1 cellular context compared by ENCODE assay signal in the genomic region with DNA sequence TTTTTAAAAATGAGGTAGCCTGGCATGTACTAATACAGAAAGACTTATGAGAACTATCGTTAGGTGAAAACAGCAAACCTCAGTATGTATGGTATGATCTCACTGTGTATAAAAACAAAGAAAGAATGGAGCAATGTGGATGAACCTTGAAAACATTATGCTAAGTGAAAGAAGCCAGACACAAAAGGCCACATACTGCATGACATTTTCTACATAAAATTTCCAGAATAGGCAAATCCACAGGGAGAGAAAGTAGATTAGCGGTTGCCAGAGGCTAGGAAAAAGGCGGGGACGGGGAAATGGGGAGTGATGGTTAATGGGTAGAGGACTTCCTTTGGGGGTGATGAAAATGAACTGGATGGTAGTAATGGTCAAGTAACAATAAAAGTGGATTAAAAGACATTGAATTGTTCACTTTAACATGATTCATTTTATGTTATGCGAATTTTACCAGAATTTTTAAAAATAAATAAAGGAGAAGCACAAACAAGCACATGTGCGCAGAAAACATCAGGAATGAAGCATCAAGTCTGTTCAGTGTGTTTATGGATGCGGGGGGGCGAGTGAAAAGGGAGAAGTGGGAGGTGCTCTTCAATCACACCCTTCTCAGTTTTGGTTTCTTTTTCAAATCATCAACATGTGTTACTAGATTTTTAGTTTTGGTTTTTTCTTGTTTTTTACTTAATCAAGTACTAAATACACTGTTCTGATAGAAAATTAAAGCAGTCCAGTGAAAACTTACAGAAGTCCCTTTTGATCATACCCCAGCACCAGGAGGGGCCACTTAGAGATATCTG.
A peak's percentile ranks its signal among the peaks of the same experiment; 100 is the strongest.
TF ChIP-seq lines count a peak whose summit lies in the region.

No MANE protein-coding gene starts in this region.

TF ChIP-seq in SK-N-SH, 30 proteins besides CTCF, POLR2A, EP300 and RAD21 (continued from another document):
- TF ChIP-seq, protein P1, sequence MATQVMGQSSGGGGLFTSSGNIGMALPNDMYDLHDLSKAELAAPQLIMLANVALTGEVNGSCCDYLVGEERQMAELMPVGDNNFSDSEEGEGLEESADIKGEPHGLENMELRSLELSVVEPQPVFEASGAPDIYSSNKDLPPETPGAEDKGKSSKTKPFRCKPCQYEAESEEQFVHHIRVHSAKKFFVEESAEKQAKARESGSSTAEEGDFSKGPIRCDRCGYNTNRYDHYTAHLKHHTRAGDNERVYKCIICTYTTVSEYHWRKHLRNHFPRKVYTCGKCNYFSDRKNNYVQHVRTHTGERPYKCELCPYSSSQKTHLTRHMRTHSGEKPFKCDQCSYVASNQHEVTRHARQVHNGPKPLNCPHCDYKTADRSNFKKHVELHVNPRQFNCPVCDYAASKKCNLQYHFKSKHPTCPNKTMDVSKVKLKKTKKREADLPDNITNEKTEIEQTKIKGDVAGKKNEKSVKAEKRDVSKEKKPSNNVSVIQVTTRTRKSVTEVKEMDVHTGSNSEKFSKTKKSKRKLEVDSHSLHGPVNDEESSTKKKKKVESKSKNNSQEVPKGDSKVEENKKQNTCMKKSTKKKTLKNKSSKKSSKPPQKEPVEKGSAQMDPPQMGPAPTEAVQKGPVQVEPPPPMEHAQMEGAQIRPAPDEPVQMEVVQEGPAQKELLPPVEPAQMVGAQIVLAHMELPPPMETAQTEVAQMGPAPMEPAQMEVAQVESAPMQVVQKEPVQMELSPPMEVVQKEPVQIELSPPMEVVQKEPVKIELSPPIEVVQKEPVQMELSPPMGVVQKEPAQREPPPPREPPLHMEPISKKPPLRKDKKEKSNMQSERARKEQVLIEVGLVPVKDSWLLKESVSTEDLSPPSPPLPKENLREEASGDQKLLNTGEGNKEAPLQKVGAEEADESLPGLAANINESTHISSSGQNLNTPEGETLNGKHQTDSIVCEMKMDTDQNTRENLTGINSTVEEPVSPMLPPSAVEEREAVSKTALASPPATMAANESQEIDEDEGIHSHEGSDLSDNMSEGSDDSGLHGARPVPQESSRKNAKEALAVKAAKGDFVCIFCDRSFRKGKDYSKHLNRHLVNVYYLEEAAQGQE (IDR thresholded peaks at IDR 0.05; ENCODE audit: low read depth, low read length) = no peak
- TF ChIP-seq GATA2 (CRISPR knock-in tag; IDR thresholded peaks at IDR 0.05) = peak; percentile 74
- TF ChIP-seq GABPA (IDR thresholded peaks at IDR 0.05; ENCODE audit: low read depth) = no peak
- no peak for TF ChIP-seq POLR2AphosphoS5 (IDR thresholded peaks at IDR 0.05; ENCODE audit: low read depth, low read length)
- TF ChIP-seq RCOR1 (IDR thresholded peaks at IDR 0.05; ENCODE audit: low read length) = peak; percentile 48; the same call in 1 of the 2 replicates
- TF ChIP-seq USF1 (IDR thresholded peaks at IDR 0.05; ENCODE audit: borderline replicate concordance, low read depth) = no peak
- no peak for TF ChIP-seq RFX5 (IDR thresholded peaks at IDR 0.05; ENCODE audit: low read length)
- TF ChIP-seq FOXJ3 (CRISPR knock-in tag; IDR thresholded peaks at IDR 0.05) = no peak
- no peak for TF ChIP-seq FOXM1 (IDR thresholded peaks at IDR 0.05; ENCODE audit: low read depth)
- no peak for TF ChIP-seq CHD2 (IDR thresholded peaks at IDR 0.05; ENCODE audit: low read length, partially characterized antibody)
- no peak for TF ChIP-seq TEAD4 (IDR thresholded peaks at IDR 0.05; ENCODE audit: borderline replicate concordance, insufficient read depth)
- TF ChIP-seq MEF2A (IDR thresholded peaks at IDR 0.05; ENCODE audit: borderline replicate concordance, low read depth) = no peak
- no peak for TF ChIP-seq TAF1 (IDR thresholded peaks at IDR 0.05; ENCODE audit: borderline replicate concordance, low read depth, low read length)
